Comparison of ENCODE assay signal across 8 cellular contexts in genomic region chr10:88582806-88583583, GRCh38. TPM values are rescaled to one million over a fixed set of nuclear protein-coding genes. Genes with fewer than 3 reads are reported as not detected.
DNase-seq lines count a peak whose midpoint lies in the region; ATAC-seq and TF ChIP-seq lines count a peak whose summit lies in the region.

TSS of gene RNLS (minus strand) at chr10:88583318.

- intact Hi-C loops in head of caudate nucleus (cut with DNase I) = no loop called here

- POLR2A ChIA-PET in RWPE1 (lab: Yijun Ruan, JAX; ENCODE audit: low non-redundant PET) = interaction anchor here (0.6 kb wide), 1 partner anchor 442 kb away, joined by 4 read pairs; no protein-coding TSS in a partner anchor

- peak; percentile 84 for TF ChIP-seq POLR2A in GM18951 (IDR thresholded peaks at IDR 0.05; ENCODE audit: extremely low read depth, insufficient read depth, insufficient read length)

- TF ChIP-seq CTCF in RWPE1 (conservative IDR thresholded peaks at IDR 0.05; ENCODE audit: low read depth) = peak; percentile 80
- TF ChIP-seq CTCF in subcutaneous adipose tissue (IDR thresholded peaks at IDR 0.05; ENCODE audit: low read depth) = no peak

- peaks cover 4 to 9% of the 10 kb centered on the region in 2 donors for H3K9me3 Mint-ChIP-seq in activated naive CD4-positive, alpha-beta T cell treated with anti-CD3 and anti-CD28 coated beads, Interleukin-2, amount 50 U/mL, for 72 hours

- DNase-seq in AG08395 (ENCODE audit: low spot score) = peak; percentile 65
- peak; percentile 4 for DNase-seq in RWPE1 (ENCODE audit: low spot score)
- DNase-seq in activated naive CD4-positive, alpha-beta T cell treated with anti-CD3 and anti-CD28 coated beads, Interleukin-2, amount 50 U/mL, for 72 hours (ENCODE audit: low spot score in 2 of 2) = peak; percentile 59 to 79
- peak; percentile 56 to 93 (median 84) for DNase-seq in head of caudate nucleus
- DNase-seq in occipital lobe (lab: John Stamatoyannopoulos, UW) = peak; percentile 88

- ATAC-seq in HG03196 (IDR thresholded peaks at IDR 0.05; ENCODE audit: unreplicated experiment) = peak; percentile 82
- ATAC-seq in activated naive CD4-positive, alpha-beta T cell treated with anti-CD3 and anti-CD28 coated beads, Interleukin-2, amount 50 U/mL, for 72 hours = peak; percentile 88 to 89

- peak within 1 kb of the TSS; percentile 82 to 96 for H3K27ac Mint-ChIP-seq in activated naive CD4-positive, alpha-beta T cell treated with anti-CD3 and anti-CD28 coated beads, Interleukin-2, amount 50 U/mL, for 72 hours

- CTCF ChIA-PET in RWPE1 (lab: Yijun Ruan, JAX) = interaction anchor here (0.6 kb wide), 2 partner anchors 228 to 234 kb away, joined by 3 to 6 read pairs; no protein-coding TSS in a partner anchor

- peaks cover 7 to 23% of the 10 kb centered on the region in 2 donors for H3K36me3 Mint-ChIP-seq in activated naive CD4-positive, alpha-beta T cell treated with anti-CD3 and anti-CD28 coated beads, Interleukin-2, amount 50 U/mL, for 72 hours

- in situ Hi-C loops in GM18951 (cut with MboI; ENCODE audit: low sequenced_read_pairs, unreplicated experiment) = no loop called here

- peak within 1 kb of the TSS; percentile 78 for H3K27ac ChIP-seq in RWPE1

RNA-seq across cellular contexts. Expression of gene RNLS, which starts in this region (rescaled TPM):
- total RNA-seq in activated naive CD4-positive, alpha-beta T cell treated with anti-CD3 and anti-CD28 coated beads, Interleukin-2, amount 50 U/mL, for 72 hours = 1 to 10 TPM; 3.3 to 3.8 TPM
- total RNA-seq in occipital lobe = 2.8 TPM
- total RNA-seq in subcutaneous adipose tissue = 10 to 100 TPM; 14.1 to 27.7 (median 23.1) TPM

Comparison
In these comparisons a context has a peak if more than half of its experiments do, and no peak if none do; other contexts are left out.
1. Peak in every context shown above with its lines: DNase-seq, ATAC-seq and H3K27ac ChIP-seq.
2. DNase-seq: peak in every context shown above with its lines; median percentile 88 in occipital lobe; 84 in head of caudate nucleus; 69 in activated naive CD4-positive, alpha-beta T cell treated with anti-CD3 and anti-CD28 coated beads, Interleukin-2, amount 50 U/mL, for 72 hours; 65 in AG08395; 4 in RWPE1.